In genomic region chr18:37588289-37588688, GRCh38 we compare ENCODE assay signal across 16 cellular contexts. TPM values are rescaled to one million over a fixed set of nuclear protein-coding genes. Genes with fewer than 3 reads are reported as not detected.
DNase-seq lines count a peak whose midpoint lies in the region; ATAC-seq and TF ChIP-seq lines count a peak whose summit lies in the region.
"Had no signal": no experiment of that assay in that cellular context is flagged by ENCODE, and none has a peak within 500 bp of the region (broad histone marks: within the 10 kb centered on the region; RNA-seq: fewer than 3 reads in every experiment).

No MANE protein-coding gene starts in this region.

- H3F3A ChIP-seq in GM23338 (replicated peaks; ENCODE audit: low read depth) (no peaks in the 10 kb centered on the region), neural progenitor cell (ENCODE audit: low read depth) (no peaks in the 10 kb centered on the region)

- CTCF ChIA-PET in WTC11 (lab: Charles Lee) = interaction anchor here (0.8 to 2.1 kb wide), 4 partner anchors 9 to 190 kb away, joined by 3 to 6 read pairs (median 4); no protein-coding TSS in a partner anchor

- H3K27me3 Mint-ChIP-seq in GM23338 (ENCODE audit: insufficient read depth, low read depth, poor library complexity) = peaks cover 3% of the 10 kb centered on the region
- H3K27me3 Mint-ChIP-seq in WTC11 (ENCODE audit: low read depth) = peaks cover 6% of the 10 kb centered on the region
- H3K27me3 Mint-ChIP-seq in neural progenitor cell (ENCODE audit: insufficient read depth, low read depth) = peaks cover 7% of the 10 kb centered on the region
- peaks cover 10% of the 10 kb centered on the region; the same call in 1 of the 2 replicates for H3K27me3 Mint-ChIP-seq in HFFc6 (ENCODE audit: insufficient read depth)
- H3K27me3 Mint-ChIP-seq: CD4-positive, alpha-beta memory T cell had no signal

- H3K4me3 ChIP-seq in GM23338 (no peak overlapping the region), H7 (ENCODE audit: insufficient read depth, low read depth, low read length) (no peak overlapping the region), neural progenitor cell (no peak overlapping the region)
- H3K4me3 ChIP-seq: A549 had no signal

- H2AFZ ChIP-seq in GM23338 (peak overlapping the region; percentile 33; the same call in 1 of the 2 replicates), neural progenitor cell (replicated peaks) (no peak overlapping the region)

- POLR2A ChIA-PET in WTC11 (lab: Charles Lee) = no interaction called here

- H3K27me3 ChIP-seq in GM23338 (ENCODE audit: insufficient read depth) = no peaks in the 10 kb centered on the region
- peaks cover 2% of the 10 kb centered on the region; the same call in 1 of the 2 replicates for H3K27me3 ChIP-seq in H7 (ENCODE audit: control insufficient read depth, insufficient read depth, low read length)
- H3K27me3 ChIP-seq in neural progenitor cell = no peaks in the 10 kb centered on the region
- H3K27me3 ChIP-seq: BE2C had no signal

- H3K36me3 ChIP-seq in GM23338 (ENCODE audit: insufficient read depth) = no peaks in the 10 kb centered on the region
- no peaks in the 10 kb centered on the region for H3K36me3 ChIP-seq in H7 (replicated peaks; ENCODE audit: control insufficient read depth, insufficient read depth, low read length)
- no peaks in the 10 kb centered on the region for H3K36me3 ChIP-seq in neural progenitor cell
- H3K36me3 ChIP-seq: BE2C had no signal

- H3K4me1 Mint-ChIP-seq in GM23338 (peaks cover 22% of the 10 kb centered on the region), WTC11 (peaks cover 34% of the 10 kb centered on the region), neural progenitor cell (no peaks in the 10 kb centered on the region), HFFc6 (ENCODE audit: low read depth) (no peaks in the 10 kb centered on the region)
- H3K4me1 Mint-ChIP-seq: CD4-positive, alpha-beta memory T cell had no signal

- no peaks in the 10 kb centered on the region for H3K79me2 ChIP-seq in GM23338 (replicated peaks; ENCODE audit: insufficient read depth)
- no peaks in the 10 kb centered on the region for H3K79me2 ChIP-seq in neural progenitor cell (ENCODE audit: low read depth)

- DNase-seq in GM23338 (ENCODE audit: low spot score) (no peak), H7 (peak; percentile 46), WTC11 (ENCODE audit: low spot score) (no peak), neural progenitor cell (ENCODE audit: low spot score) (no peak), ureter (ENCODE audit: low spot score) (no peak), HFFc6 (no peak)
- DNase-seq: BE2C; CD4-positive, alpha-beta memory T cell; DND-41; GDM1; KBM-7 had no signal

- peaks cover 6% of the 10 kb centered on the region; the same call in 1 of the 2 replicates for H3K4me1 ChIP-seq in GM23338 (ENCODE audit: insufficient read depth)
- peaks cover 14% of the 10 kb centered on the region for H3K4me1 ChIP-seq in neural progenitor cell
- H3K4me1 ChIP-seq: A549, BE2C had no signal

- H3K27ac Mint-ChIP-seq in GM23338 (no peak overlapping the region), WTC11 (no peak overlapping the region), neural progenitor cell (no peak overlapping the region), HFFc6 (no peak overlapping the region)
- H3K27ac Mint-ChIP-seq: CD4-positive, alpha-beta memory T cell had no signal

- no peaks in the 10 kb centered on the region for H3K9me3 ChIP-seq in neural progenitor cell (ENCODE audit: low read depth)
- H3K9me3 ChIP-seq: A549, BE2C had no signal

- H3K4me3 Mint-ChIP-seq in GM23338 = no peak overlapping the region
- no peak overlapping the region for H3K4me3 Mint-ChIP-seq in WTC11
- no peak overlapping the region for H3K4me3 Mint-ChIP-seq in neural progenitor cell
- no peak overlapping the region for H3K4me3 Mint-ChIP-seq in HFFc6
- H3K4me3 Mint-ChIP-seq: CD4-positive, alpha-beta memory T cell had no signal

- H3K27ac ChIP-seq in GM23338 (ENCODE audit: low read depth) (no peak overlapping the region), neural progenitor cell (no peak overlapping the region)
- H3K27ac ChIP-seq: A549, C4-2B, HL-60 had no signal

- H3K4me2 ChIP-seq in GM23338 = no peak overlapping the region
- H3K4me2 ChIP-seq in neural progenitor cell = no peak overlapping the region
- H3K4me2 ChIP-seq: A549 had no signal

- ATAC-seq in GM23338 = peak; percentile 45; the same call in 2 of the 3 replicates
- ATAC-seq in WTC11 = peak; percentile 18
- no peak for ATAC-seq in HG02938 (IDR thresholded peaks at IDR 0.05; ENCODE audit: unreplicated experiment)
- ATAC-seq: A549 had no signal

- no peak overlapping the region for H3K9ac ChIP-seq in neural progenitor cell

- TF ChIP-seq CTCF in GM23338 (conservative IDR thresholded peaks at IDR 0.05; ENCODE audit: low read depth in 2 of 2) (peak; percentile 26 to 56; a peak in 3 of 4 replicates), WTC11 (IDR thresholded peaks at IDR 0.05) (no peak), neural progenitor cell (IDR thresholded peaks at IDR 0.05) (peak; percentile 21), HFFc6 (IDR thresholded peaks at IDR 0.05) (no peak)

- H3K36me3 Mint-ChIP-seq in GM23338 (ENCODE audit: low read depth) (no peaks in the 10 kb centered on the region), WTC11 (peaks cover 16% of the 10 kb centered on the region), neural progenitor cell (no peaks in the 10 kb centered on the region), HFFc6 (ENCODE audit: low read depth) (no peaks in the 10 kb centered on the region)
- H3K36me3 Mint-ChIP-seq: CD4-positive, alpha-beta memory T cell had no signal

- H3K9me2 ChIP-seq in GM23338 (ENCODE audit: insufficient read depth) = peaks cover 13% of the 10 kb centered on the region; the same call in 1 of the 2 replicates

- H3K9me3 Mint-ChIP-seq in GM23338 (peaks cover 9% of the 10 kb centered on the region; the same call in 2 of the 3 replicates), WTC11 (peaks cover 18% of the 10 kb centered on the region), neural progenitor cell (no peaks in the 10 kb centered on the region), HFFc6 (no peaks in the 10 kb centered on the region)

- H4K20me1 ChIP-seq in GM23338 (replicated peaks; ENCODE audit: insufficient read depth) (no peaks in the 10 kb centered on the region), neural progenitor cell (ENCODE audit: low read depth) (no peaks in the 10 kb centered on the region)

TF ChIP-seq in GM23338, 12 proteins besides CTCF, POLR2A, EP300 and RAD21:
- TF ChIP-seq ZNF331 (CRISPR knock-in tag; IDR thresholded peaks at IDR 0.05; ENCODE audit: low read depth) (no peak), EZH2phosphoT487 (IDR thresholded peaks at IDR 0.05; ENCODE audit: unreplicated experiment) (no peak), POLR2AphosphoS5 (IDR thresholded peaks at IDR 0.05; ENCODE audit: low read depth) (no peak), ETS1 (IDR thresholded peaks at IDR 0.05) (no peak), STAT1 (IDR thresholded peaks at IDR 0.05; ENCODE audit: unreplicated experiment) (no peak), NANOG (IDR thresholded peaks at IDR 0.05; ENCODE audit: borderline replicate concordance) (no peak), ZNF114 (CRISPR knock-in tag; IDR thresholded peaks at IDR 0.05) (no peak)

TF ChIP-seq in WTC11, 78 proteins besides CTCF, POLR2A, EP300 and RAD21:
- TF ChIP-seq GTF2I (CRISPR knock-in tag; conservative IDR thresholded peaks at IDR 0.05) (no peak), NR1H2 (CRISPR knock-in tag; IDR thresholded peaks at IDR 0.05) (no peak), OVOL2 (CRISPR knock-in tag; IDR thresholded peaks at IDR 0.05; ENCODE audit: borderline replicate concordance) (no peak), TP53 (CRISPR knock-in tag; IDR thresholded peaks at IDR 0.05) (no peak), TCF7 (CRISPR knock-in tag; IDR thresholded peaks at IDR 0.05; ENCODE audit: low read depth) (no peak), NR2C2 (CRISPR knock-in tag; IDR thresholded peaks at IDR 0.05) (no peak), ETV6 (CRISPR knock-in tag; IDR thresholded peaks at IDR 0.05) (no peak), ZNF396 (CRISPR knock-in tag; IDR thresholded peaks at IDR 0.05; ENCODE audit: borderline replicate concordance) (no peak), RORB (CRISPR knock-in tag; IDR thresholded peaks at IDR 0.05) (no peak), CREM (CRISPR knock-in tag; IDR thresholded peaks at IDR 0.05) (no peak), SMAD4 (CRISPR knock-in tag; IDR thresholded peaks at IDR 0.05) (no peak)

RNA-seq across cellular contexts. Expression of gene CELF4, which starts 22.7 kb away (rescaled TPM):
- 2.6 and 3.6 TPM in 2 replicates for total RNA-seq in GM23338 (2014; rRNA removed; shearing (Covaris generic))
- polyA plus RNA-seq in GM23338 (2016; fragmentation: Nextera tagmentation; extraction: Ambion mirVana) = 6.7 and 8.3 TPM in 2 replicates
- total RNA-seq in H7 (2014; rRNA removed; shearing (Covaris generic)) = 2.9 and 3.7 TPM in 2 replicates
- total RNA-seq in WTC11 (2021) (2.6 to 3.3 TPM (median 2.9 TPM) in 3 replicates), neural progenitor cell (ENCODE audit: low replicate concordance) (0.50 and 1.8 TPM in 2 replicates), ureter (not detected)
- total RNA-seq in HFFc6 (2021; fragmentation: NEBNext Ultra II Directional; extraction: Animal tissue kit (Norgen Biotek cat#: 25700)) = not detected
- total RNA-seq: CD4-positive, alpha-beta memory T cell had no signal
- polyA plus RNA-seq: AG04450 had no signal

Comparison
In these comparisons a context has a peak if more than half of its experiments do, and no peak if none do; other contexts are left out.
1. CTCF ChIP-seq: peak in GM23338 (2 of 2) and neural progenitor cell (single experiment); none in WTC11 (single experiment) and HFFc6 (single experiment).